Comparison of ENCODE assay signal across 13 cellular contexts in genomic region chr11:81569999-81570398, GRCh38.
DNase-seq lines count a peak whose midpoint lies in the region; ATAC-seq and TF ChIP-seq lines count a peak whose summit lies in the region.
"Had no signal": no experiment of that assay in that cellular context is flagged by ENCODE, and none has a peak within 500 bp of the region (broad histone marks: within the 10 kb centered on the region; RNA-seq: fewer than 3 reads in every experiment).

No MANE protein-coding gene starts in this region.

- H3K36me3 ChIP-seq in endodermal cell (ENCODE audit: control insufficient read depth, insufficient read depth, low read length) (no peaks in the 10 kb centered on the region), gastrocnemius medialis (no peaks in the 10 kb centered on the region), esophagus muscularis mucosa (no peaks in the 10 kb centered on the region)

- no peak overlapping the region for H3K4me3 ChIP-seq in NB4 (ENCODE audit: low read depth, low read length)
- H3K4me3 ChIP-seq in endodermal cell (ENCODE audit: low read length), result no peak overlapping the region
- H3K4me3 ChIP-seq in gastrocnemius medialis, result no peak overlapping the region
- H3K4me3 ChIP-seq in esophagus muscularis mucosa, result no peak overlapping the region

- H3K9me3 ChIP-seq in endodermal cell (ENCODE audit: control insufficient read depth, low read length), result no peaks in the 10 kb centered on the region
- no peaks in the 10 kb centered on the region for H3K9me3 ChIP-seq in gastrocnemius medialis
- H3K9me3 ChIP-seq in esophagus muscularis mucosa, result no peaks in the 10 kb centered on the region

- intact Hi-C loops in gastrocnemius medialis (cut with DNase I; ENCODE audit: low total_unique reads), result no loop called here
- intact Hi-C loops in esophagus muscularis mucosa (cut with DNase I), result no loop called here

- H3K27me3 Mint-ChIP-seq in endodermal cell (ENCODE audit: insufficient read depth) (no peaks in the 10 kb centered on the region), progenitor cell of endocrine pancreas (no peaks in the 10 kb centered on the region)

- H3K27ac Mint-ChIP-seq in endodermal cell (no peak overlapping the region), progenitor cell of endocrine pancreas (no peak overlapping the region)
- H3K27ac Mint-ChIP-seq: H9 had no signal

- no peak overlapping the region for H3K27ac ChIP-seq in endodermal cell (ENCODE audit: low read depth, low read length)
- H3K27ac ChIP-seq in gastrocnemius medialis, result no peak overlapping the region
- no peak overlapping the region for H3K27ac ChIP-seq in esophagus muscularis mucosa (replicated peaks in 1 of 4)

- no peaks in the 10 kb centered on the region for H3K27me3 ChIP-seq in endodermal cell (ENCODE audit: control insufficient read depth, insufficient read depth, low read length, poor library complexity, severe bottlenecking)
- H3K27me3 ChIP-seq in gastrocnemius medialis, result no peaks in the 10 kb centered on the region
- no peaks in the 10 kb centered on the region for H3K27me3 ChIP-seq in esophagus muscularis mucosa

- TF ChIP-seq POLR2A in NB4 (IDR thresholded peaks at IDR 0.05; ENCODE audit: extremely low read depth, insufficient read length) (no peak), gastrocnemius medialis (IDR thresholded peaks at IDR 0.05) (no peak), esophagus muscularis mucosa (IDR thresholded peaks at IDR 0.05; ENCODE audit: low read depth) (no peak)

- H3K9me3 Mint-ChIP-seq in endodermal cell (no peaks in the 10 kb centered on the region), progenitor cell of endocrine pancreas (ENCODE audit: low read depth) (no peaks in the 10 kb centered on the region)
- H3K9me3 Mint-ChIP-seq: H9 had no signal

- WGBS in endodermal cell (ENCODE audit: insufficient coverage in 1 of 2, insufficient read length in 1 of 2), 2 experiments, result 0% methylated on average over 1 of the region's 1 CpG; no CpG with 5 or more reads in 1 of the 2 experiments
- 0% methylated on average over 1 of the region's 1 CpG for WGBS in esophagus muscularis mucosa

- H3K4me1 ChIP-seq in endodermal cell (ENCODE audit: control insufficient read depth, insufficient read depth, low read length) (no peaks in the 10 kb centered on the region), gastrocnemius medialis (no peaks in the 10 kb centered on the region), esophagus muscularis mucosa (no peaks in the 10 kb centered on the region)

- TF ChIP-seq EP300 in esophagus muscularis mucosa (IDR thresholded peaks at IDR 0.05), result no peak

- H3K4me1 Mint-ChIP-seq in endodermal cell (no peaks in the 10 kb centered on the region), progenitor cell of endocrine pancreas (ENCODE audit: low read depth) (no peaks in the 10 kb centered on the region)

- H3K4me3 Mint-ChIP-seq in endodermal cell (no peak overlapping the region), progenitor cell of endocrine pancreas (ENCODE audit: low read depth) (no peak overlapping the region)
- H3K4me3 Mint-ChIP-seq: H9 had no signal

- H3K9ac ChIP-seq in endodermal cell (ENCODE audit: extremely low read depth, low read length, poor library complexity, severe bottlenecking), result no peak overlapping the region

- in situ Hi-C loops in gastrocnemius medialis (cut with MboI; ENCODE audit: low sequenced_read_pairs in 4 of 4), result no loop called here

- DNase-seq in DMS53 treated with DMSO at 0.1 percent for 48 hours (lab: John Stamatoyannopoulos, UW; ENCODE audit: unreplicated experiment), result peak; percentile 50
- DNase-seq in NB4 (ENCODE audit: low read depth), result no peak
- no peak for DNase-seq in endodermal cell
- no peak for DNase-seq in progenitor cell of endocrine pancreas (ENCODE audit: low spot score, unreplicated experiment)
- no peak for DNase-seq in gastrocnemius medialis
- DNase-seq in esophagus muscularis mucosa (ENCODE audit: extremely low spot score), result no peak
- DNase-seq: DMS 273 treated with DMSO at 0.1 percent for 48 hours, EL, H9, NCI-H1092, NCI-H2227 treated with DMSO at 0.1 percent for 48 hours had no signal

- ATAC-seq in gastrocnemius medialis, result no peak
- no peak for ATAC-seq in GM21529 (IDR thresholded peaks at IDR 0.05; ENCODE audit: unreplicated experiment)
- ATAC-seq: Right ventricle myocardium inferior had no signal

- TF ChIP-seq CTCF in NB4 (IDR thresholded peaks at IDR 0.05; ENCODE audit: low read depth, low read length) (peak; percentile 18), endodermal cell (conservative IDR thresholded peaks at IDR 0.05) (peak; percentile 58), progenitor cell of endocrine pancreas (IDR thresholded peaks at IDR 0.05; ENCODE audit: unreplicated experiment) (peak; percentile 27), gastrocnemius medialis (IDR thresholded peaks at IDR 0.05 in 4 of 5, conservative IDR thresholded peaks at IDR 0.05 in 1 of 5) (no peak), esophagus muscularis mucosa (IDR thresholded peaks at IDR 0.05) (no peak)

- H3K36me3 Mint-ChIP-seq in endodermal cell (ENCODE audit: low read depth), result no peaks in the 10 kb centered on the region
- no peaks in the 10 kb centered on the region for H3K36me3 Mint-ChIP-seq in progenitor cell of endocrine pancreas (ENCODE audit: insufficient read depth)

Comparison
In these comparisons a context has a peak if more than half of its experiments do, and no peak if none do; other contexts are left out.
1. CTCF ChIP-seq: peak in NB4 (single experiment), endodermal cell (single experiment) and progenitor cell of endocrine pancreas (single experiment); none in gastrocnemius medialis (0 of 5) and esophagus muscularis mucosa (0 of 3).